8 cellular contexts compared by ENCODE assay signal in genomic region chr7:27242580-27243339, GRCh38. TPM values are rescaled to one million over a fixed set of nuclear protein-coding genes. Genes with fewer than 3 reads are reported as not detected.
DNase-seq lines count a peak whose midpoint lies in the region; ATAC-seq and TF ChIP-seq lines count a peak whose summit lies in the region.
"Had no signal": no experiment of that assay in that cellular context is flagged by ENCODE, and none has a peak within 500 bp of the region (broad histone marks: within the 10 kb centered on the region; RNA-seq: fewer than 3 reads in every experiment).

TSS of gene EVX1 (plus strand) at chr7:27242802. CDS start at chr7:27243031, 229 bp downstream.

- H3K4me3 Mint-ChIP-seq in GM23338, result peak within 1 kb of the TSS; percentile 61

- no peak for ATAC-seq in GM23338
- no peak for ATAC-seq in GM18498 (IDR thresholded peaks at IDR 0.05; ENCODE audit: unreplicated experiment)
- no peak for ATAC-seq in HG03565 (IDR thresholded peaks at IDR 0.05; ENCODE audit: unreplicated experiment)

- H3K4me2 ChIP-seq in GM23338 (peak within 1 kb of the TSS; percentile 75), skeletal muscle satellite cell (ENCODE audit: low read length) (peak within 1 kb of the TSS; percentile 78)

- H3K27me3 Mint-ChIP-seq in GM23338 (ENCODE audit: insufficient read depth, low read depth, poor library complexity), result peaks cover 97% of the 10 kb centered on the region

- H2AFZ ChIP-seq in GM23338, result no peak within 1 kb of the TSS

- H3K9ac ChIP-seq in skeletal muscle satellite cell (ENCODE audit: low read depth, low read length), result no peak within 1 kb of the TSS

- peaks cover 51% of the 10 kb centered on the region for H3K4me1 Mint-ChIP-seq in GM23338

- no peaks in the 10 kb centered on the region for H3K36me3 ChIP-seq in GM23338 (ENCODE audit: insufficient read depth)
- no peaks in the 10 kb centered on the region for H3K36me3 ChIP-seq in skeletal muscle satellite cell (ENCODE audit: insufficient read depth, low read length)
- no peaks in the 10 kb centered on the region for H3K36me3 ChIP-seq in BE2C

- peaks cover 54% of the 10 kb centered on the region for H3F3A ChIP-seq in GM23338 (replicated peaks; ENCODE audit: low read depth)

- no peak for TF ChIP-seq CTCF in GM23338 (conservative IDR thresholded peaks at IDR 0.05; ENCODE audit: low read depth in 2 of 2)
- TF ChIP-seq CTCF in coronary artery (IDR thresholded peaks at IDR 0.05), result no peak
- TF ChIP-seq CTCF in BE2C (IDR thresholded peaks at IDR 0.05; ENCODE audit: low read depth, low read length), result no peak

- H3K9me3 ChIP-seq in skeletal muscle satellite cell (replicated peaks; ENCODE audit: low read length) (no peaks in the 10 kb centered on the region), BE2C (no peaks in the 10 kb centered on the region)

- no peak within 1 kb of the TSS for H3K27ac Mint-ChIP-seq in GM23338

- no peaks in the 10 kb centered on the region for H3K9me2 ChIP-seq in GM23338 (ENCODE audit: insufficient read depth)

- H4K20me1 ChIP-seq in GM23338 (replicated peaks; ENCODE audit: insufficient read depth), result peaks cover 44% of the 10 kb centered on the region

- H3K27me3 ChIP-seq in GM23338 (ENCODE audit: insufficient read depth) (peaks cover 100% of the 10 kb centered on the region), skeletal muscle satellite cell (ENCODE audit: control insufficient read depth, insufficient read depth, low read length) (peaks cover 94% of the 10 kb centered on the region), BE2C (peaks cover 100% of the 10 kb centered on the region)

- peak; percentile 62 for DNase-seq in GM23338 (ENCODE audit: low spot score)
- DNase-seq in NCI-H526 treated with DMSO at 0.1 percent for 48 hours (lab: John Stamatoyannopoulos, UW), result peak; percentile 44
- DNase-seq in coronary artery (ENCODE audit: low spot score), result no peak
- no peak for DNase-seq in BE2C

- H3K27ac ChIP-seq in GM23338 (ENCODE audit: low read depth) (no peak within 1 kb of the TSS), coronary artery (no peak within 1 kb of the TSS)

- no peaks in the 10 kb centered on the region for H3K79me2 ChIP-seq in GM23338 (replicated peaks; ENCODE audit: insufficient read depth)

- H3K4me3 ChIP-seq in GM23338 (peak within 1 kb of the TSS; percentile 43), coronary artery (peak within 1 kb of the TSS; percentile 64), skeletal muscle satellite cell (ENCODE audit: low read length) (peak within 1 kb of the TSS; percentile 54), BE2C (ENCODE audit: low read depth, low read length) (no peak within 1 kb of the TSS)
- H3K4me3 ChIP-seq: lung had no signal

- H3K9me3 Mint-ChIP-seq in GM23338, result no peaks in the 10 kb centered on the region

- no peaks in the 10 kb centered on the region for H3K36me3 Mint-ChIP-seq in GM23338 (ENCODE audit: low read depth)

- H3K4me1 ChIP-seq in GM23338 (ENCODE audit: insufficient read depth), result peaks cover 61% of the 10 kb centered on the region
- H3K4me1 ChIP-seq in skeletal muscle satellite cell (ENCODE audit: control insufficient read depth, insufficient read depth, low read length), result peaks cover 22% of the 10 kb centered on the region
- H3K4me1 ChIP-seq in BE2C, result no peaks in the 10 kb centered on the region

TF ChIP-seq in GM23338, 12 proteins besides CTCF, POLR2A, EP300 and RAD21:
- TF ChIP-seq EZH2phosphoT487 (IDR thresholded peaks at IDR 0.05; ENCODE audit: unreplicated experiment) (peak; percentile 50), EZH2 (IDR thresholded peaks at IDR 0.05; ENCODE audit: low read depth, unreplicated experiment) (peak; percentile 83), POLR2AphosphoS5 (IDR thresholded peaks at IDR 0.05; ENCODE audit: low read depth) (no peak), ZNF114 (CRISPR knock-in tag; IDR thresholded peaks at IDR 0.05) (no peak), CREB1 (CRISPR knock-in tag; IDR thresholded peaks at IDR 0.05; ENCODE audit: low read depth) (0 out of 2 replicates have a peak, but pooled peaks have one; percentile 53), REST (IDR thresholded peaks at IDR 0.05; ENCODE audit: unreplicated experiment) (no peak)
- TF ChIP-seq, protein P1, sequence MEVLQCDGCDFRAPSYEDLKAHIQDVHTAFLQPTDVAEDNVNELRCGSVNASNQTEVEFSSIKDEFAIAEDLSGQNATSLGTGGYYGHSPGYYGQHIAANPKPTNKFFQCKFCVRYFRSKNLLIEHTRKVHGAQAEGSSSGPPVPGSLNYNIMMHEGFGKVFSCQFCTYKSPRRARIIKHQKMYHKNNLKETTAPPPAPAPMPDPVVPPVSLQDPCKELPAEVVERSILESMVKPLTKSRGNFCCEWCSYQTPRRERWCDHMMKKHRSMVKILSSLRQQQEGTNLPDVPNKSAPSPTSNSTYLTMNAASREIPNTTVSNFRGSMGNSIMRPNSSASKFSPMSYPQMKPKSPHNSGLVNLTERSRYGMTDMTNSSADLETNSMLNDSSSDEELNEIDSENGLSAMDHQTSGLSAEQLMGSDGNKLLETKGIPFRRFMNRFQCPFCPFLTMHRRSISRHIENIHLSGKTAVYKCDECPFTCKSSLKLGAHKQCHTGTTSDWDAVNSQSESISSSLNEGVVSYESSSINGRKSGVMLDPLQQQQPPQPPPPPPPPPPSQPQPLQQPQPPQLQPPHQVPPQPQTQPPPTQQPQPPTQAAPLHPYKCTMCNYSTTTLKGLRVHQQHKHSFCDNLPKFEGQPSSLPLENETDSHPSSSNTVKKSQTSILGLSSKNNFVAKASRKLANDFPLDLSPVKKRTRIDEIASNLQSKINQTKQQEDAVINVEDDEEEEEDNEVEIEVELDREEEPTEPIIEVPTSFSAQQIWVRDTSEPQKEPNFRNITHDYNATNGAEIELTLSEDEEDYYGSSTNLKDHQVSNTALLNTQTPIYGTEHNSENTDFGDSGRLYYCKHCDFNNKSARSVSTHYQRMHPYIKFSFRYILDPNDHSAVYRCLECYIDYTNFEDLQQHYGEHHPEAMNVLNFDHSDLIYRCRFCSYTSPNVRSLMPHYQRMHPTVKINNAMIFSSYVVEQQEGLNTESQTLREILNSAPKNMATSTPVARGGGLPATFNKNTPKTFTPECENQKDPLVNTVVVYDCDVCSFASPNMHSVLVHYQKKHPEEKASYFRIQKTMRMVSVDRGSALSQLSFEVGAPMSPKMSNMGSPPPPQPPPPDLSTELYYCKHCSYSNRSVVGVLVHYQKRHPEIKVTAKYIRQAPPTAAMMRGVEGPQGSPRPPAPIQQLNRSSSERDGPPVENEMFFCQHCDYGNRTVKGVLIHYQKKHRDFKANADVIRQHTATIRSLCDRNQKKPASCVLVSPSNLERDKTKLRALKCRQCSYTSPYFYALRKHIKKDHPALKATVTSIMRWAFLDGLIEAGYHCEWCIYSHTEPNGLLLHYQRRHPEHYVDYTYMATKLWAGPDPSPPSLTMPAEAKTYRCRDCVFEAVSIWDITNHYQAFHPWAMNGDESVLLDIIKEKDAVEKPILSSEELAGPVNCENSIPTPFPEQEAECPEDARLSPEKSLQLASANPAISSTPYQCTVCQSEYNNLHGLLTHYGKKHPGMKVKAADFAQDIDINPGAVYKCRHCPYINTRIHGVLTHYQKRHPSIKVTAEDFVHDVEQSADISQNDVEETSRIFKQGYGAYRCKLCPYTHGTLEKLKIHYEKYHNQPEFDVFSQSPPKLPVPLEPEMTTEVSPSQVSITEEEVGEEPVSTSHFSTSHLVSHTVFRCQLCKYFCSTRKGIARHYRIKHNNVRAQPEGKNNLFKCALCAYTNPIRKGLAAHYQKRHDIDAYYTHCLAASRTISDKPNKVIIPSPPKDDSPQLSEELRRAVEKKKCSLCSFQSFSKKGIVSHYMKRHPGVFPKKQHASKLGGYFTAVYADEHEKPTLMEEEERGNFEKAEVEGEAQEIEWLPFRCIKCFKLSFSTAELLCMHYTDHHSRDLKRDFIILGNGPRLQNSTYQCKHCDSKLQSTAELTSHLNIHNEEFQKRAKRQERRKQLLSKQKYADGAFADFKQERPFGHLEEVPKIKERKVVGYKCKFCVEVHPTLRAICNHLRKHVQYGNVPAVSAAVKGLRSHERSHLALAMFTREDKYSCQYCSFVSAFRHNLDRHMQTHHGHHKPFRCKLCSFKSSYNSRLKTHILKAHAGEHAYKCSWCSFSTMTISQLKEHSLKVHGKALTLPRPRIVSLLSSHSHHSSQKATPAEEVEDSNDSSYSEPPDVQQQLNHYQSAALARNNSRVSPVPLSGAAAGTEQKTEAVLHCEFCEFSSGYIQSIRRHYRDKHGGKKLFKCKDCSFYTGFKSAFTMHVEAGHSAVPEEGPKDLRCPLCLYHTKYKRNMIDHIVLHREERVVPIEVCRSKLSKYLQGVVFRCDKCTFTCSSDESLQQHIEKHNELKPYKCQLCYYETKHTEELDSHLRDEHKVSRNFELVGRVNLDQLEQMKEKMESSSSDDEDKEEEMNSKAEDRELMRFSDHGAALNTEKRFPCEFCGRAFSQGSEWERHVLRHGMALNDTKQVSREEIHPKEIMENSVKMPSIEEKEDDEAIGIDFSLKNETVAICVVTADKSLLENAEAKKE (CRISPR knock-in tag; IDR thresholded peaks at IDR 0.05), result no peak

RNA-seq across cellular contexts. Expression of gene EVX1, which starts in this region (rescaled TPM):
- total RNA-seq in GM23338 (2014; rRNA removed; shearing (Covaris generic)), result not detected in 2 replicates
- polyA plus RNA-seq in GM23338 (2016; fragmentation: Nextera tagmentation; extraction: Ambion mirVana), result not detected in 2 replicates
- total RNA-seq in skeletal muscle satellite cell (2012; rRNA removed), result not detected in 2 replicates
- not detected for polyA plus RNA-seq in BE2C (2012; ENCODE audit: insufficient read depth, insufficient read length, low read depth)
- total RNA-seq: lung had no signal
- polyA plus RNA-seq: lung had no signal

Comparison
In these comparisons a context has a peak if more than half of its experiments do, and no peak if none do; other contexts are left out.
1. Peak in DNase-seq, H3K4me3 ChIP-seq and H3K4me2 ChIP-seq in GM23338; RNA of the gene not detected or under 1 TPM.